15 cellular contexts compared by ENCODE assay signal in genomic region chr11:60528934-60529333, GRCh38. TPM values are rescaled to one million over a fixed set of nuclear protein-coding genes. Genes with fewer than 3 reads are reported as not detected.
A peak's percentile ranks its signal among the peaks of the same experiment; 100 is the strongest.
DNase-seq lines count a peak whose midpoint lies in the region; ATAC-seq, FAIRE-seq and TF ChIP-seq lines count a peak whose summit lies in the region.
"Had no signal": no experiment of that assay in that cellular context is flagged by ENCODE, and none has a peak within 500 bp of the region (broad histone marks: within the 10 kb centered on the region; RNA-seq: fewer than 3 reads in every experiment).

No MANE protein-coding gene starts in this region.

- peaks cover 19% of the 10 kb centered on the region for H3K4me1 Mint-ChIP-seq in WTC11
- H3K4me1 Mint-ChIP-seq: activated CD4-positive, alpha-beta T cell treated with anti-CD3 and anti-CD28 coated beads for 36 hours had no signal

- peaks cover 21% of the 10 kb centered on the region for H3K36me3 Mint-ChIP-seq in WTC11

- CTCF ChIA-PET in WTC11 (lab: Charles Lee) = interaction anchor here (0.6 to 1.6 kb wide), 3 partner anchors 165 to 256 kb away, joined by 3 to 6 read pairs (median 3); no protein-coding TSS in a partner anchor

- no peak overlapping the region for H3K4me3 ChIP-seq in HUES48 (ENCODE audit: low read depth, low read length)
- H3K4me3 ChIP-seq: skin epidermis had no signal

- H3K27me3 ChIP-seq in HUES48 (ENCODE audit: control insufficient read depth, insufficient read depth, low read length) = no peaks in the 10 kb centered on the region
- H3K27me3 ChIP-seq: BE2C had no signal

- peak; percentile 83 for ATAC-seq in GM21529 (IDR thresholded peaks at IDR 0.05; ENCODE audit: unreplicated experiment)
- ATAC-seq in WTC11 = no peak
- ATAC-seq in HG03097 (IDR thresholded peaks at IDR 0.05; ENCODE audit: low FRiP score, unreplicated experiment) = no peak
- no peak for ATAC-seq in left colon
- ATAC-seq: activated CD4-positive, alpha-beta T cell treated with anti-CD3 and anti-CD28 coated beads for 36 hours had no signal

- H3K9ac ChIP-seq in HUES48 (ENCODE audit: low read depth, low read length) = no peak overlapping the region

- peaks cover 21% of the 10 kb centered on the region for H3K9me3 ChIP-seq in HUES48 (ENCODE audit: control insufficient read depth, insufficient read depth, low read length)
- H3K9me3 ChIP-seq: BE2C had no signal

- FAIRE-seq in GM12891 (lab: Jason Lieb, UNC) = peak; percentile 33

- H3K27ac Mint-ChIP-seq in WTC11 = peak overlapping the region; percentile 67; the same call in 1 of the 2 replicates
- H3K27ac Mint-ChIP-seq: activated CD4-positive, alpha-beta T cell treated with anti-CD3 and anti-CD28 coated beads for 36 hours had no signal

- peaks cover 4% of the 10 kb centered on the region for H3K27me3 Mint-ChIP-seq in WTC11 (ENCODE audit: low read depth)

- POLR2A ChIA-PET in WTC11 (lab: Charles Lee) = no interaction called here

- H3K4me3 Mint-ChIP-seq in WTC11 = no peak overlapping the region
- H3K4me3 Mint-ChIP-seq: activated CD4-positive, alpha-beta T cell treated with anti-CD3 and anti-CD28 coated beads for 36 hours had no signal

- no peak for TF ChIP-seq POLR2A in GM12891 (IDR thresholded peaks at IDR 0.05; ENCODE audit: low read depth, low read length)

- H3K9me3 Mint-ChIP-seq in WTC11 = peaks cover 23% of the 10 kb centered on the region

- peak overlapping the region; percentile 10 for H3K27ac ChIP-seq in HUES48 (ENCODE audit: low read depth, low read length)
- H3K27ac ChIP-seq: skin epidermis had no signal

- no peaks in the 10 kb centered on the region for H3K36me3 ChIP-seq in HUES48 (ENCODE audit: control insufficient read depth, insufficient read depth, low read length)
- H3K36me3 ChIP-seq: BE2C had no signal

- no peak for TF ChIP-seq CTCF in WTC11 (IDR thresholded peaks at IDR 0.05)

- intact Hi-C loops in left colon (cut with DNase I, micrococcal nuclease) = no loop called here

- DNase-seq in GM12891 (ENCODE audit: insufficient read length, low spot score) = no peak
- DNase-seq in WTC11 (ENCODE audit: low spot score) = no peak
- no peak for DNase-seq in stimulated activated CD4-positive, alpha-beta T cell treated with anti-CD3 and anti-CD28 coated beads, Interleukin-15, amount 100 ng/mL, for 24 hours
- no peak for DNase-seq in T-helper 9 cell
- DNase-seq in left colon = no peak
- DNase-seq: activated CD4-positive, alpha-beta T cell treated with anti-CD3 and anti-CD28 coated beads for 36 hours; activated naive CD4-positive, alpha-beta T cell treated with Interleukin-2 at 50 U/mL for 16 hours; BE2C; HCEC 1CT had no signal

- H3K4me1 ChIP-seq in HUES48 (ENCODE audit: control insufficient read depth, insufficient read depth, low read length) = peaks cover 15% of the 10 kb centered on the region
- H3K4me1 ChIP-seq: BE2C had no signal

TF ChIP-seq in GM12891, 5 proteins besides CTCF, POLR2A, EP300 and RAD21:
- TF ChIP-seq SPI1 (IDR thresholded peaks at IDR 0.05; ENCODE audit: low read depth, low read length) (peak; percentile 98), PAX5 (IDR thresholded peaks at IDR 0.05; ENCODE audit: insufficient read depth, low read length, severe bottlenecking) (no peak)
TF ChIP-seq in GM12891: peak in this region for 1.

TF ChIP-seq in WTC11, 78 proteins besides CTCF, POLR2A, EP300 and RAD21 (continues in another document):
- TF ChIP-seq ZNF671 (CRISPR knock-in tag; IDR thresholded peaks at IDR 0.05) = no peak
- no peak for TF ChIP-seq IRF1 (CRISPR knock-in tag; IDR thresholded peaks at IDR 0.05)
- TF ChIP-seq USF2 (CRISPR knock-in tag; IDR thresholded peaks at IDR 0.05) = no peak
- TF ChIP-seq E2F5 (CRISPR knock-in tag; IDR thresholded peaks at IDR 0.05) = no peak
- no peak for TF ChIP-seq ZBTB43 (CRISPR knock-in tag; IDR thresholded peaks at IDR 0.05)
- TF ChIP-seq GRHL2 (CRISPR knock-in tag; IDR thresholded peaks at IDR 0.05; ENCODE audit: insufficient replicate concordance, severe bottlenecking) = no peak
- TF ChIP-seq AR (CRISPR knock-in tag; IDR thresholded peaks at IDR 0.05) = no peak
- no peak for TF ChIP-seq NFE2L1 (CRISPR knock-in tag; IDR thresholded peaks at IDR 0.05)
- TF ChIP-seq JUN (CRISPR knock-in tag; IDR thresholded peaks at IDR 0.05) = no peak
- no peak for TF ChIP-seq STAT6 (CRISPR knock-in tag; conservative IDR thresholded peaks at IDR 0.05; ENCODE audit: low read depth)
- no peak for TF ChIP-seq SMAD4 (CRISPR knock-in tag; IDR thresholded peaks at IDR 0.05)
- TF ChIP-seq ETV6 (CRISPR knock-in tag; IDR thresholded peaks at IDR 0.05) = no peak
- TF ChIP-seq ATF1 (CRISPR knock-in tag; IDR thresholded peaks at IDR 0.05) = no peak
- TF ChIP-seq TP53 (CRISPR knock-in tag; IDR thresholded peaks at IDR 0.05) = no peak
- TF ChIP-seq NR2C2 (CRISPR knock-in tag; IDR thresholded peaks at IDR 0.05) = no peak

RNA-seq across cellular contexts. Expression of gene MS4A13, which starts 13.7 kb away (rescaled TPM):
- polyA plus RNA-seq in GM12891 (2012; ENCODE audit: low read depth, missing spikeins) = not detected
- total RNA-seq in WTC11 (2021) = not detected in 3 replicates
- total RNA-seq in left colon = not detected
- total RNA-seq: activated CD4-positive, alpha-beta T cell treated with anti-CD3 and anti-CD28 coated beads for 36 hours; fibroblast of lung; RPMI7951 had no signal
- polyA plus RNA-seq: fibroblast of lung had no signal

RNA-seq across cellular contexts. Expression of gene MS4A12, which starts 36.4 kb away (rescaled TPM):
- not detected for polyA plus RNA-seq in GM12891 (2012; ENCODE audit: low read depth, missing spikeins)
- total RNA-seq in WTC11 (2021) (not detected in 3 replicates), left colon (100 to 1,000 TPM; 591 to 666 TPM)
- total RNA-seq: activated CD4-positive, alpha-beta T cell treated with anti-CD3 and anti-CD28 coated beads for 36 hours; fibroblast of lung; RPMI7951 had no signal
- polyA plus RNA-seq: fibroblast of lung had no signal

Comparison
In these comparisons a context has a peak if more than half of its experiments do, and no peak if none do; other contexts are left out.
1. RNA of gene MS4A12, which starts 36.4 kb away (total RNA-seq): 591 to 666 TPM in left colon; not detected in WTC11; every median in the first group is over 100 times any median in the second.